ENCODE assay signal across 9 cellular contexts in the genomic region with DNA sequence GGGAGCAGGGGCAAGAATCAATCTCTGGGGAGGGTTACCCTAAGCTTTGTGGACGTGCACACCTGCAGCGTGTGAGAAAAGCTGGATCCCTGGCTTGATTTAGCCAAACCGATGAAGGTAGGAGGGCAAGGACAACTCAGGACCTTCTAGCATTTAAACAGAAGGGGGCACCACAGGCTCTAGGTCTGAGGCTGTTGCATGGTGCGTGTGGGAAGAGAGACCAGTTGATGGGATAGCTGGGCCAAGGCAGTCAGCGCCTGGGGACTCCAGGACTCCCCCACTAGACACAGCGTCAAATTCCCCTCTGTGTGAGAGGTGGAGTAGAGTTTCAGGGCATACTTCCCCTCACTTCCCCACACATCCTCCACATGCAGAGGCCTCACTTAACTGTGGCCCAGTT. TPM values are rescaled to one million over a fixed set of nuclear protein-coding genes. Genes with fewer than 3 reads are reported as not detected.
A peak's percentile ranks its signal among the peaks of the same experiment; 100 is the strongest.
DNase-seq lines count a peak whose midpoint lies in the region; ATAC-seq, FAIRE-seq and TF ChIP-seq lines count a peak whose summit lies in the region.
"Had no signal": no experiment of that assay in that cellular context is flagged by ENCODE, and none has a peak within 500 bp of the region (broad histone marks: within the 10 kb centered on the region; RNA-seq: fewer than 3 reads in every experiment).

No MANE protein-coding gene starts in this region.

- DNase-seq in GM10248 (ENCODE audit: extremely low spot score) (peak; percentile 22), HT1080 (ENCODE audit: low read depth) (peak; percentile 24), K562 (ENCODE audit: extremely low read depth in 1 of 4, low spot score in 3 of 4) (peak; percentile 29 to 63 (median 36)), midbrain (lab: John Stamatoyannopoulos, UW) (peak; percentile 10), Peyer's patch (no peak), esophagus squamous epithelium (lab: John Stamatoyannopoulos, UW) (no peak), transverse colon (no peak)
- DNase-seq: natural killer cell had no signal

- H3K36me3 ChIP-seq in K562 (ENCODE audit: control insufficient read depth, insufficient read depth, low read length) (no peaks in the 10 kb centered on the region; the same call in 2 of the 3 replicates), Peyer's patch (no peaks in the 10 kb centered on the region), esophagus squamous epithelium (no peaks in the 10 kb centered on the region), transverse colon (no peaks in the 10 kb centered on the region)

- CTCF ChIA-PET in GM10248 (lab: Yijun Ruan, JAX) (interaction anchor here (1.4 to 2.6 kb wide), 4 partner anchors 9 to 890 kb away, joined by 3 to 21 read pairs (median 4); no protein-coding TSS in a partner anchor), K562 (lab: Yijun Ruan, JAX; ENCODE audit: low intra/inter-chr PET ratio) (interaction anchor here (0.9 to 1.9 kb wide), 3 partner anchors 173 to 179 kb away, joined by 3 to 14 read pairs (median 3); no protein-coding TSS in a partner anchor)

- peak; percentile 66 to 80 for TF ChIP-seq RAD21 in K562 (CRISPR knock-in tag; conservative IDR thresholded peaks at IDR 0.05 in 1 of 2, IDR thresholded peaks at IDR 0.05 in 1 of 2)

- H3K27me3 ChIP-seq in K562 (ENCODE audit: control insufficient read depth in 2 of 2, insufficient read depth in 2 of 2, low read length in 2 of 2) (no peaks in the 10 kb centered on the region), Peyer's patch (no peaks in the 10 kb centered on the region), esophagus squamous epithelium (peaks cover 0 to 32% (median 0%) of the 10 kb centered on the region in 4 donors), transverse colon (peaks cover 20% of the 10 kb centered on the region)

- H4K20me1 ChIP-seq in K562 (replicated peaks; ENCODE audit: control insufficient read depth, insufficient read depth, low read length): no peaks in the 10 kb centered on the region

- H3K79me2 ChIP-seq in K562 (ENCODE audit: control insufficient read depth, insufficient read depth, low read length): no peaks in the 10 kb centered on the region

- no peak overlapping the region for H2AFZ ChIP-seq in K562 (ENCODE audit: low read depth, low read length)

- no TSS peak for BruUV-seq in K562 (replicated peaks; lab: Mats Ljungman, UMichigan)

- in situ Hi-C loops in K562 (cut with MboI): loop anchor here (5.0 kb wide), 1 partner anchor 890 kb away; no protein-coding TSS in a partner anchor
- in situ Hi-C loops in transverse colon (cut with MboI; ENCODE audit: low pct_ligation_motif_present in 1 of 4, low pct_unique_long_range_greater_than_20kb in 1 of 4, low sequenced_read_pairs in 3 of 4): loop anchor here in 3 of 4 donors (25.0 kb wide), 2 partner anchors 880 to 905 kb away; partner anchors contain the start of gene CNGA2 (in 2 of the 3)

- TF ChIP-seq POLR2A in K562 (conservative IDR thresholded peaks at IDR 0.05): no peak
- no peak for TF ChIP-seq POLR2A in Peyer's patch (IDR thresholded peaks at IDR 0.05)
- TF ChIP-seq POLR2A in esophagus squamous epithelium (IDR thresholded peaks at IDR 0.05): no peak
- no peak for TF ChIP-seq POLR2A in transverse colon (IDR thresholded peaks at IDR 0.05)

- POLR2A ChIA-PET in GM10248 (lab: Yijun Ruan, JAX): no interaction called here
- POLR2A ChIA-PET in K562 (lab: Yijun Ruan, JAX): interaction anchor here (0.7 kb wide), 1 partner anchor 20 kb away, joined by 4 read pairs; no protein-coding TSS in a partner anchor

- no peak overlapping the region for H3K4me2 ChIP-seq in K562 (ENCODE audit: insufficient read depth, low read length)

- H3K27ac ChIP-seq in K562 (ENCODE audit: extremely low read depth, low read depth, low read length) (no peak overlapping the region; the same call in 2 of the 3 replicates), Peyer's patch (no peak overlapping the region), esophagus squamous epithelium (no peak overlapping the region), transverse colon (no peak overlapping the region)

- 25% methylated on average over 6 of the region's 6 CpGs for WGBS in K562 (ENCODE audit: insufficient coverage, low coverage, missing lambda C conversion rate)
- 56% methylated on average over 4 of the region's 6 CpGs; no CpG with 5 or more reads in 1 of the 2 donors for WGBS in esophagus squamous epithelium, 2 donors
- WGBS in transverse colon (ENCODE audit: low coverage in 1 of 2), 2 donors: 64% methylated on average over 6 of the region's 6 CpGs; no CpG with 5 or more reads in 1 of the 2 donors

- H3K4me3 ChIP-seq in K562: no peak overlapping the region
- no peak overlapping the region for H3K4me3 ChIP-seq in Peyer's patch
- no peak overlapping the region for H3K4me3 ChIP-seq in esophagus squamous epithelium
- no peak overlapping the region for H3K4me3 ChIP-seq in transverse colon

- H3K9me1 ChIP-seq in K562 (ENCODE audit: control insufficient read depth, insufficient read depth, low read length): no peaks in the 10 kb centered on the region

- TF ChIP-seq CTCF in GM10248 (IDR thresholded peaks at IDR 0.05; ENCODE audit: control extremely low read depth, extremely low read depth, low read depth, missing control alignments): no peak
- TF ChIP-seq CTCF in K562 (IDR thresholded peaks at IDR 0.05 in 2 of 3, conservative IDR thresholded peaks at IDR 0.05 in 1 of 3; ENCODE audit: insufficient read depth in 2 of 3, low read depth in 1 of 3, low read length in 3 of 3): peak; percentile 62 to 72 (median 68)
- TF ChIP-seq CTCF in Peyer's patch (IDR thresholded peaks at IDR 0.05): peak in 1 of 6 experiments; percentile 9
- TF ChIP-seq CTCF in esophagus squamous epithelium (IDR thresholded peaks at IDR 0.05): no peak
- no peak for TF ChIP-seq CTCF in transverse colon (IDR thresholded peaks at IDR 0.05)

- intact Hi-C loops in K562 (cut with micrococcal nuclease): loop anchor here (1.0 to 10.0 kb wide), 2 partner anchors 175 to 273 kb away; no protein-coding TSS in a partner anchor
- intact Hi-C loops in esophagus squamous epithelium (cut with DNase I): no loop called here
- intact Hi-C loops in transverse colon (cut with DNase I; ENCODE audit: low total_unique reads): no loop called here

- H3K4me1 ChIP-seq in K562 (replicated peaks in 1 of 2; ENCODE audit: control insufficient read depth in 2 of 2, insufficient read depth in 2 of 2, low read length in 2 of 2) (peaks cover 13 to 16% of the 10 kb centered on the region in 2 experiments; a peak in 4 of 5 replicates), Peyer's patch (no peaks in the 10 kb centered on the region), esophagus squamous epithelium (peaks cover 0 to 26% (median 0%) of the 10 kb centered on the region in 3 donors), transverse colon (no peaks in the 10 kb centered on the region)

- no peak for TF ChIP-seq EP300 in K562 (IDR thresholded peaks at IDR 0.05; ENCODE audit: low read length)
- no peak for TF ChIP-seq EP300 in transverse colon (IDR thresholded peaks at IDR 0.05; ENCODE audit: low read depth)

- ATAC-seq in K562 (peak; percentile 73), HG02759 (IDR thresholded peaks at IDR 0.05; ENCODE audit: unreplicated experiment) (no peak)
- ATAC-seq: natural killer cell had no signal

- peak; percentile 76 for FAIRE-seq in K562 (lab: Jason Lieb, UNC)

- H3K9ac ChIP-seq in K562 (ENCODE audit: insufficient read depth in 1 of 2, low read depth in 2 of 2, low read length in 2 of 2): no peak overlapping the region

- H3K9me3 ChIP-seq in K562 (replicated peaks; ENCODE audit: control insufficient read depth, insufficient read depth, low read depth, low read length): no peaks in the 10 kb centered on the region
- no peaks in the 10 kb centered on the region for H3K9me3 ChIP-seq in Peyer's patch
- no peaks in the 10 kb centered on the region for H3K9me3 ChIP-seq in esophagus squamous epithelium
- no peaks in the 10 kb centered on the region for H3K9me3 ChIP-seq in transverse colon

RNA-seq across cellular contexts. Expression of gene GABRQ, which starts 4.3 kb away (rescaled TPM):
- total RNA-seq in HT1080 (2014; rRNA removed; shearing (Covaris generic)): not detected in 2 replicates
- polyA plus RNA-seq in HT1080 (2015; cell fraction: cytosol; rRNA removed): not detected in 2 replicates
- polyA plus RNA-seq in HT1080 (2015; cell fraction: nucleus; rRNA removed): not detected in 2 replicates
- 1.6 and 1.9 TPM in 2 replicates for total RNA-seq in K562 (2011; cell fraction: chromatin; rRNA removed; ENCODE audit: low replicate concordance)
- total RNA-seq in K562 (2011; cell fraction: nucleolus; rRNA removed): 1.8 TPM in 2 replicates
- 2.5 and 4.5 TPM in 2 replicates for total RNA-seq in K562 (2011; cell fraction: nucleoplasm; rRNA removed)
- total RNA-seq in K562 (2014; rRNA removed) (1.0 and 1.3 TPM in 2 replicates), K562 (2014; rRNA removed; fragmentation: Illumina TruSeq; extraction: Trizol) (1.4 and 2.1 TPM in 2 replicates), K562 (2015; rRNA removed; fragmentation: Illumina TruSeq; extraction: Trizol) (1.8 and 1.9 TPM in 2 replicates), K562 (2021) (1.8 and 2.3 TPM in 2 replicates), Peyer's patch (not detected), esophagus squamous epithelium (1 to 10 TPM in 3 of 4 donors, under 1 TPM in 1; 0.57 to 1.5 (median 1.3) TPM), transverse colon (not detected)
- polyA plus RNA-seq in K562 (2011; rRNA removed) (1.5 and 3.2 TPM in 2 replicates), K562 (2014; fragmentation: Illumina TruSeq; extraction: Trizol) (1.9 and 2.4 TPM in 2 replicates), K562 (2014; fragmentation: Nextera tagmentation; extraction: Ambion mirVana) (under 1 TPM; 0.25 to 0.38 TPM), K562 (2014; rRNA removed) (1.4 and 1.8 TPM in 2 replicates)
- polyA plus RNA-seq in K562 (2011; cell fraction: cytosol; rRNA removed): 1.8 and 2.5 TPM in 2 replicates
- 1.2 and 2.3 TPM in 2 replicates for polyA plus RNA-seq in K562 (2011; cell fraction: nucleus; rRNA removed)
- 1.4 and 3.4 TPM in 2 replicates for polyA plus RNA-seq in K562 (2012)
- 2.8 and 5.3 TPM in 2 replicates for polyA minus RNA-seq in K562 (2011; rRNA and poly(A)+ RNA removed)
- polyA minus RNA-seq in K562 (2011; cell fraction: cytosol; rRNA and poly(A)+ RNA removed): 0.82 and 2.4 TPM in 2 replicates
- polyA minus RNA-seq in K562 (2011; cell fraction: nucleus; rRNA and poly(A)+ RNA removed): 0.78 and 0.94 TPM in 2 replicates
- total RNA-seq: natural killer cell had no signal

RNA-seq across cellular contexts. Expression of gene MAGEA3, which starts 56.6 kb away (rescaled TPM):
- total RNA-seq in HT1080 (2014; rRNA removed; shearing (Covaris generic)): 216 and 247 TPM in 2 replicates
- 146 and 152 TPM in 2 replicates for polyA plus RNA-seq in HT1080 (2015; cell fraction: cytosol; rRNA removed)
- polyA plus RNA-seq in HT1080 (2015; cell fraction: nucleus; rRNA removed): 117 and 120 TPM in 2 replicates
- total RNA-seq in K562 (2011; cell fraction: chromatin; rRNA removed; ENCODE audit: low replicate concordance): 20.2 and 37.7 TPM in 2 replicates
- 41.6 and 47.9 TPM in 2 replicates for total RNA-seq in K562 (2011; cell fraction: nucleolus; rRNA removed)
- total RNA-seq in K562 (2011; cell fraction: nucleoplasm; rRNA removed): 32.1 and 37.9 TPM in 2 replicates
- 169 and 219 TPM in 2 replicates for total RNA-seq in K562 (2014; rRNA removed)
- 86.1 and 103 TPM in 2 replicates for total RNA-seq in K562 (2014; rRNA removed; fragmentation: Illumina TruSeq; extraction: Trizol)
- 150 and 154 TPM in 2 replicates for total RNA-seq in K562 (2015; rRNA removed; fragmentation: Illumina TruSeq; extraction: Trizol)
- 157 and 169 TPM in 2 replicates for total RNA-seq in K562 (2021)
- polyA plus RNA-seq in K562 (2011; rRNA removed): 124 and 144 TPM in 2 replicates
- polyA plus RNA-seq in K562 (2011; cell fraction: cytosol; rRNA removed): 133 and 173 TPM in 2 replicates
- polyA plus RNA-seq in K562 (2011; cell fraction: nucleus; rRNA removed): 50.5 and 55.2 TPM in 2 replicates
- 127 and 144 TPM in 2 replicates for polyA plus RNA-seq in K562 (2012)
- polyA plus RNA-seq in K562 (2014; fragmentation: Illumina TruSeq; extraction: Trizol): 187 and 197 TPM in 2 replicates
- polyA plus RNA-seq in K562 (2014; fragmentation: Nextera tagmentation; extraction: Ambion mirVana): 10 to 100 TPM in 1 of 2 experiments, 1 to 10 TPM in 1; 8.1 to 17.5 TPM
- 136 and 149 TPM in 2 replicates for polyA plus RNA-seq in K562 (2014; rRNA removed)
- polyA minus RNA-seq in K562 (2011; rRNA and poly(A)+ RNA removed): 86.0 and 99.7 TPM in 2 replicates
- 64.8 and 74.0 TPM in 2 replicates for polyA minus RNA-seq in K562 (2011; cell fraction: cytosol; rRNA and poly(A)+ RNA removed)
- polyA minus RNA-seq in K562 (2011; cell fraction: nucleus; rRNA and poly(A)+ RNA removed): 20.7 and 33.8 TPM in 2 replicates
- not detected for total RNA-seq in Peyer's patch
- not detected for total RNA-seq in esophagus squamous epithelium
- not detected for total RNA-seq in transverse colon
- total RNA-seq: natural killer cell had no signal

Comparison
In these comparisons a context has a peak if more than half of its experiments do, and no peak if none do; other contexts are left out.
1. DNase-seq: peak in GM10248 (single experiment), HT1080 (single experiment), K562 (4 of 4) and midbrain (single experiment); none in Peyer's patch (0 of 3), esophagus squamous epithelium (single experiment) and transverse colon (single experiment).
2. CTCF ChIP-seq: peak in K562 (3 of 3); none in GM10248 (single experiment), esophagus squamous epithelium (0 of 6) and transverse colon (0 of 5).
3. RNA of gene MAGEA3, which starts 56.6 kb away (total RNA-seq): 216 to 247 TPM in HT1080 and 20.2 to 219 TPM in K562; not detected in Peyer's patch, not detected in esophagus squamous epithelium and not detected in transverse colon; every median in the first group is over 10 times any median in the second.